In genomic region chr16:17469011-17469741, GRCh38 we compare ENCODE assay signal across 8 cellular contexts. TPM values are rescaled to one million over a fixed set of nuclear protein-coding genes. Genes with fewer than 3 reads are reported as not detected.
A peak's percentile ranks its signal among the peaks of the same experiment; 100 is the strongest.
DNase-seq lines count a peak whose midpoint lies in the region; ATAC-seq and TF ChIP-seq lines count a peak whose summit lies in the region.

No MANE protein-coding gene starts in this region.

- H3K4me3 Mint-ChIP-seq in CD4-positive, CD25-positive, alpha-beta regulatory T cell = peak overlapping the region; percentile 94 to 99 (median 98)
- peak overlapping the region; percentile 91 for H3K4me3 Mint-ChIP-seq in neural crest cell

- H3K27ac Mint-ChIP-seq in CD4-positive, CD25-positive, alpha-beta regulatory T cell = peak overlapping the region; percentile 70 to 96 (median 94)
- H3K27ac Mint-ChIP-seq in neural crest cell (ENCODE audit: unreplicated experiment) = no peak overlapping the region

- peak overlapping the region; percentile 79 for H3K4me3 ChIP-seq in CD4-positive, CD25-positive, alpha-beta regulatory T cell (ENCODE audit: low read depth, low read length)
- H3K4me3 ChIP-seq in endocrine pancreas (ENCODE audit: control insufficient read depth, insufficient read depth, low read length) = peak overlapping the region; percentile 12

- peaks cover 22 to 50% (median 39%) of the 10 kb centered on the region in 4 donors for H3K4me1 Mint-ChIP-seq in CD4-positive, CD25-positive, alpha-beta regulatory T cell
- peaks cover 43% of the 10 kb centered on the region for H3K4me1 Mint-ChIP-seq in neural crest cell

- no peak overlapping the region for H3K27ac ChIP-seq in CD4-positive, CD25-positive, alpha-beta regulatory T cell (ENCODE audit: insufficient read depth, low read length, poor library complexity, severe bottlenecking)

- peaks cover 19% of the 10 kb centered on the region for H3K36me3 Mint-ChIP-seq in CD4-positive, CD25-positive, alpha-beta regulatory T cell
- H3K36me3 Mint-ChIP-seq in neural crest cell (ENCODE audit: low read depth) = peaks cover 2% of the 10 kb centered on the region

- peaks cover 34% of the 10 kb centered on the region for H3K4me1 ChIP-seq in CD4-positive, CD25-positive, alpha-beta regulatory T cell (ENCODE audit: control insufficient read depth, insufficient read depth, low read length, poor library complexity, severe bottlenecking)
- H3K4me1 ChIP-seq in endocrine pancreas (ENCODE audit: control insufficient read depth, insufficient read depth, low read length) = no peaks in the 10 kb centered on the region

- no peaks in the 10 kb centered on the region for H3K9me3 Mint-ChIP-seq in CD4-positive, CD25-positive, alpha-beta regulatory T cell
- no peaks in the 10 kb centered on the region for H3K9me3 Mint-ChIP-seq in neural crest cell

- H3K36me3 ChIP-seq in CD4-positive, CD25-positive, alpha-beta regulatory T cell (ENCODE audit: control insufficient read depth, insufficient read depth, low read length) = peaks cover 2% of the 10 kb centered on the region
- no peaks in the 10 kb centered on the region for H3K36me3 ChIP-seq in endocrine pancreas (ENCODE audit: control insufficient read depth, insufficient read depth, low read length)

- peaks cover 16% of the 10 kb centered on the region for H3K27me3 Mint-ChIP-seq in CD4-positive, CD25-positive, alpha-beta regulatory T cell
- H3K27me3 Mint-ChIP-seq in neural crest cell (ENCODE audit: low read depth) = peaks cover 23% of the 10 kb centered on the region

- H3K9me3 ChIP-seq in CD4-positive, CD25-positive, alpha-beta regulatory T cell (ENCODE audit: control insufficient read depth in 2 of 2, low read length in 2 of 2) = no peaks in the 10 kb centered on the region
- no peaks in the 10 kb centered on the region for H3K9me3 ChIP-seq in endocrine pancreas (ENCODE audit: control insufficient read depth, low read length)

- H3K27me3 ChIP-seq in CD4-positive, CD25-positive, alpha-beta regulatory T cell (ENCODE audit: control insufficient read depth, insufficient read depth, low read length) = no peaks in the 10 kb centered on the region
- peaks cover 9% of the 10 kb centered on the region for H3K27me3 ChIP-seq in endocrine pancreas (ENCODE audit: control insufficient read depth, insufficient read depth, low read length)

- DNase-seq in CD4-positive, CD25-positive, alpha-beta regulatory T cell = no peak
- DNase-seq in LHCN-M2 (ENCODE audit: low read depth) (peak; percentile 58), neural crest cell (ENCODE audit: low read depth, low spot score) (no peak), NCI-H2196 treated with DMSO at 0.1 percent for 48 hours (lab: John Stamatoyannopoulos, UW; ENCODE audit: unreplicated experiment) (no peak), NCI-H1105 treated with DMSO at 0.1 percent for 48 hours (lab: John Stamatoyannopoulos, UW) (no peak)

- TF ChIP-seq CTCF in neural crest cell (conservative IDR thresholded peaks at IDR 0.05) = no peak

- H3K9ac ChIP-seq in endocrine pancreas (ENCODE audit: control insufficient read depth, insufficient read depth, low read length) = no peak overlapping the region

- ATAC-seq in CD4-positive, CD25-positive, alpha-beta regulatory T cell (ENCODE audit: low read depth in 2 of 2) = no peak
- ATAC-seq in GM19324 (IDR thresholded peaks at IDR 0.05; ENCODE audit: low FRiP score, unreplicated experiment) (no peak), GM19397 (IDR thresholded peaks at IDR 0.05; ENCODE audit: unreplicated experiment) (no peak)

RNA-seq across cellular contexts. Expression of gene XYLT1, which starts 1.6 kb away (rescaled TPM):
- total RNA-seq in CD4-positive, CD25-positive, alpha-beta regulatory T cell = 26.3 TPM
- 1 to 10 TPM in 3 of 4 donors, under 1 TPM in 1; 0.68 to 3.3 (median 2.7) TPM for polyA plus RNA-seq in CD4-positive, CD25-positive, alpha-beta regulatory T cell
- total RNA-seq in LHCN-M2 (2014; rRNA removed) (2.7 and 3.7 TPM in 2 replicates), neural crest cell (14.3 and 15.0 TPM in 2 replicates)
- polyA plus RNA-seq in LHCN-M2 (2012) = 1.1 TPM
